8 cellular contexts compared by ENCODE assay signal in genomic region chr2:62704654-62705006, GRCh38. TPM values are rescaled to one million over a fixed set of nuclear protein-coding genes. Genes with fewer than 3 reads are reported as not detected.
DNase-seq lines count a peak whose midpoint lies in the region; ATAC-seq and TF ChIP-seq lines count a peak whose summit lies in the region.

No MANE protein-coding gene starts in this region.

- no peak for DNase-seq in activated CD4-positive, alpha-beta T cell treated with anti-CD3 and anti-CD28 coated beads, Interleukin-2, amount 10 ng/mL, durations not matched to agents 24 days and 14 days
- DNase-seq in activated CD4-positive, alpha-beta T cell treated with anti-CD3 and anti-CD28 coated beads, Interleukin-2, amount 50 U/mL, for 1 hour, result no peak
- no peak for DNase-seq in adrenal gland
- DNase-seq in testis, result no peak
- no peak for DNase-seq in LoVo (ENCODE audit: low spot score)

- H3K4me3 ChIP-seq in adrenal gland, result peak overlapping the region in 3 of 4 donors; percentile 44 to 75 (median 62)
- peak overlapping the region; percentile 91 for H3K4me3 ChIP-seq in testis

- peaks cover 27% of the 10 kb centered on the region for H3K4me1 Mint-ChIP-seq in activated CD4-positive, alpha-beta T cell treated with anti-CD3 and anti-CD28 coated beads, Interleukin-2, amount 10 ng/mL, durations not matched to agents 24 days and 14 days

- H3K27ac ChIP-seq in adrenal gland, result peak overlapping the region; percentile 67 to 87 (median 86)
- peak overlapping the region; percentile 85 for H3K27ac ChIP-seq in layer of hippocampus (ENCODE audit: low read depth, low read length)
- peak overlapping the region; percentile 71 to 88 for H3K27ac ChIP-seq in testis

- no peak for ATAC-seq in GM19395 (IDR thresholded peaks at IDR 0.05; ENCODE audit: unreplicated experiment)
- ATAC-seq in HG03521 (IDR thresholded peaks at IDR 0.05; ENCODE audit: unreplicated experiment), result no peak

- 0 to 15% (median 5%) methylated on average over 2 of the region's 2 CpGs for WGBS in adrenal gland, 4 donors
- 3 to 8% methylated on average over 2 of the region's 2 CpGs for WGBS in testis, 2 donors

- H3K4me3 Mint-ChIP-seq in activated CD4-positive, alpha-beta T cell treated with anti-CD3 and anti-CD28 coated beads, Interleukin-2, amount 10 ng/mL, durations not matched to agents 24 days and 14 days, result peak overlapping the region; percentile 84

- H3K9me3 ChIP-seq in adrenal gland (replicated peaks in 1 of 3) (no peaks in the 10 kb centered on the region), testis (no peaks in the 10 kb centered on the region)

- peak overlapping the region; percentile 46 for H3K27ac Mint-ChIP-seq in activated CD4-positive, alpha-beta T cell treated with anti-CD3 and anti-CD28 coated beads, Interleukin-2, amount 10 ng/mL, durations not matched to agents 24 days and 14 days

- TF ChIP-seq POLR2A in adrenal gland (IDR thresholded peaks at IDR 0.05) (no peak), testis (IDR thresholded peaks at IDR 0.05) (no peak)

- H3K27me3 ChIP-seq in adrenal gland (no peaks in the 10 kb centered on the region), layer of hippocampus (ENCODE audit: control insufficient read depth, insufficient read depth, low read length) (no peaks in the 10 kb centered on the region), testis (no peaks in the 10 kb centered on the region)

- TF ChIP-seq CTCF in adrenal gland (IDR thresholded peaks at IDR 0.05) (no peak), testis (IDR thresholded peaks at IDR 0.05) (no peak)

- peaks cover 9% of the 10 kb centered on the region for H3K36me3 Mint-ChIP-seq in activated CD4-positive, alpha-beta T cell treated with anti-CD3 and anti-CD28 coated beads, Interleukin-2, amount 10 ng/mL, durations not matched to agents 24 days and 14 days (ENCODE audit: low read depth)

- H3K36me3 ChIP-seq in adrenal gland (replicated peaks in 1 of 2) (no peaks in the 10 kb centered on the region), testis (ENCODE audit: low read depth, missing control alignments) (no peaks in the 10 kb centered on the region)

- intact Hi-C loops in activated CD4-positive, alpha-beta T cell treated with anti-CD3 and anti-CD28 coated beads, Interleukin-2, amount 10 ng/mL, durations not matched to agents 24 days and 14 days (cut with micrococcal nuclease), result loop anchor here (1.0 to 10.0 kb wide), 10 partner anchors 198 to 1947 kb away; partner anchors contain the start of genes B3GNT2, CCT4, MDH1 and OTX1
- intact Hi-C loops in adrenal gland (cut with DNase I) (loop anchor here in 1 of 2 donors (10.0 kb wide), 1 partner anchor 60 kb away; no protein-coding TSS in a partner anchor), testis (cut with DNase I; ENCODE audit: low total_unique reads) (no loop called here)

- H3K27me3 Mint-ChIP-seq in activated CD4-positive, alpha-beta T cell treated with anti-CD3 and anti-CD28 coated beads, Interleukin-2, amount 10 ng/mL, durations not matched to agents 24 days and 14 days, result peaks cover 12% of the 10 kb centered on the region

- no peaks in the 10 kb centered on the region for H3K9me3 Mint-ChIP-seq in activated CD4-positive, alpha-beta T cell treated with anti-CD3 and anti-CD28 coated beads, Interleukin-2, amount 10 ng/mL, durations not matched to agents 24 days and 14 days

- H3K4me1 ChIP-seq in adrenal gland (replicated peaks in 1 of 2) (peaks cover 18 to 36% of the 10 kb centered on the region in 2 donors), testis (peaks cover 18% of the 10 kb centered on the region)

RNA-seq across cellular contexts. Expression of gene EHBP1, which starts 0.9 kb away (rescaled TPM):
- total RNA-seq in activated CD4-positive, alpha-beta T cell treated with anti-CD3 and anti-CD28 coated beads, Interleukin-2, amount 10 ng/mL, durations not matched to agents 24 days and 14 days, result 23.9 and 27.4 TPM in 2 replicates
- total RNA-seq in adrenal gland, result 10 to 100 TPM; 26.8 to 83.6 (median 46.3) TPM
- polyA plus RNA-seq in adrenal gland, result 10 to 100 TPM; 13.5 to 61.2 (median 18.5) TPM
- 10 to 100 TPM; 69.3 to 99.5 TPM for total RNA-seq in testis
- 86.8 TPM for polyA plus RNA-seq in testis (ENCODE audit: insufficient read depth, low read depth, low replicate concordance)
